ENCODE assay signal across 1 cellular context in the genomic region with DNA sequence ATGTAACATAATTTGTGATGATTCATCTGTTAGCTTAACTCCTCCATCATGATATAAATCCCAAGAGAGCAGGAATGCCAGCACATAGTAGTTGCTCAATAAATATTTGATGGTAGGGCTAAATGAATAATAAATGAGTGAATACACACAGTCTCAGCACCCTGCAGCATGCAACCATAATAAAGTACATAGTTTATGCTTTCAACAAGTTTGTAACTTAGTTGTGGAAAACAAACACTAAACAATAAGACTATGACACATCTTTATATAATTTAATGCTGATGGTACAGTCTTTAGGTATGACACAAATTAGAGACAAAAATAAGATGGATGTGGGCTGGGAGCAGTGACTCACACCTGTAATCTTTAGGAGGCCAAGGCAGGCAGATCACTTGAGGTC.
TF ChIP-seq lines count a peak whose summit lies in the region.

No MANE protein-coding gene starts in this region.

TF ChIP-seq in K562, 482 proteins besides CTCF, POLR2A, EP300 and RAD21 (continued from another document):
- TF ChIP-seq RBBP5 (IDR thresholded peaks at IDR 0.05; ENCODE audit: borderline replicate concordance, insufficient read depth, low read length, poor library complexity, severe bottlenecking), result no peak
